28 cellular contexts compared by ENCODE assay signal in genomic region chr6:136491251-136491650, GRCh38.
"Had no signal": no experiment of that assay in that cellular context is flagged by ENCODE, and none has a peak within 500 bp of the region (broad histone marks: within the 10 kb centered on the region; RNA-seq: fewer than 3 reads in every experiment).

No MANE protein-coding gene starts in this region.

- H3K4me1 Mint-ChIP-seq: immature natural killer cell; naive thymus-derived CD8-positive, alpha-beta T cell; nephron; neural crest cell had no signal

- H3K4me1 ChIP-seq: left lung, pancreas, prostate gland, thyroid gland, transverse colon, upper lobe of left lung, vagina had no signal

- H3K9me3 Mint-ChIP-seq: immature natural killer cell; naive thymus-derived CD8-positive, alpha-beta T cell; nephron; neural crest cell; stimulated activated naive CD8-positive, alpha-beta T cell treated with anti-CD3 and anti-CD28 coated beads, Interleukin-15, Interleukin-2, amounts not matched to agents 100 ng/mL and 50 ng/mL, for 24 hours had no signal

- H3K36me3 Mint-ChIP-seq: immature natural killer cell; naive thymus-derived CD8-positive, alpha-beta T cell had no signal

- H3K9me3 ChIP-seq: left lung, lower lobe of right lung, pancreas, prostate gland, testis, thyroid gland, transverse colon, upper lobe of left lung, vagina had no signal

- H3K27ac ChIP-seq: left lung, lower lobe of right lung, pancreas, prostate gland, testis, thyroid gland, transverse colon, upper lobe of left lung, vagina had no signal

- H3K4me3 ChIP-seq: left lung, lower lobe of right lung, pancreas, prostate gland, skin epidermis, testis, thyroid gland, transverse colon, upper lobe of left lung, vagina had no signal

- DNase-seq: immature natural killer cell; kidney; left colon; left lung; lower lobe of right lung; mammary epithelial cell; mesenchymal stem cell; naive thymus-derived CD8-positive, alpha-beta T cell; pancreas; posterior cingulate gyrus; retina; right cardiac atrium; stimulated activated CD4-positive, alpha-beta T cell treated with anti-CD3 and anti-CD28 coated beads, Interleukin-12 subunit alpha, Interleukin-12 subunit beta, amount 100 ng/mL, for 4 hours; stimulated activated CD4-positive, alpha-beta T cell treated with anti-CD3 and anti-CD28 coated beads, Interleukin-15, amount 100 ng/mL, for 24 hours; stimulated activated CD4-positive, alpha-beta T cell treated with anti-CD3 and anti-CD28 coated beads, Interleukin-2, amount 100 ng/mL, for 24 hours; stimulated activated CD4-positive, alpha-beta T cell treated with anti-CD3 and anti-CD28 coated beads, Interleukin-4, amount 100 ng/mL, for 1 hour; stimulated activated naive CD4-positive, alpha-beta T cell; testis; thyroid gland; transverse colon; upper lobe of left lung had no signal

- FAIRE-seq: kidney, pancreas had no signal

- H3K27ac Mint-ChIP-seq: immature natural killer cell; naive thymus-derived CD8-positive, alpha-beta T cell; nephron; stimulated activated naive CD8-positive, alpha-beta T cell treated with anti-CD3 and anti-CD28 coated beads, Interleukin-15, Interleukin-2, amounts not matched to agents 100 ng/mL and 50 ng/mL, for 24 hours had no signal

- H3K36me3 ChIP-seq: left lung, lower lobe of right lung, pancreas, prostate gland, thyroid gland, transverse colon, upper lobe of left lung, vagina had no signal

- H3K27me3 ChIP-seq: left lung, pancreas, testis, thyroid gland, transverse colon, upper lobe of left lung, vagina had no signal

- ATAC-seq: left colon; left lung; lower lobe of right lung; naive thymus-derived CD8-positive, alpha-beta T cell; pancreas; right cardiac atrium; sciatic nerve had no signal

- H3K4me3 Mint-ChIP-seq: immature natural killer cell; naive thymus-derived CD8-positive, alpha-beta T cell; nephron; neural crest cell; stimulated activated naive CD8-positive, alpha-beta T cell treated with anti-CD3 and anti-CD28 coated beads, Interleukin-15, Interleukin-2, amounts not matched to agents 100 ng/mL and 50 ng/mL, for 24 hours had no signal
